2 cellular contexts compared by ENCODE assay signal in the genomic region with DNA sequence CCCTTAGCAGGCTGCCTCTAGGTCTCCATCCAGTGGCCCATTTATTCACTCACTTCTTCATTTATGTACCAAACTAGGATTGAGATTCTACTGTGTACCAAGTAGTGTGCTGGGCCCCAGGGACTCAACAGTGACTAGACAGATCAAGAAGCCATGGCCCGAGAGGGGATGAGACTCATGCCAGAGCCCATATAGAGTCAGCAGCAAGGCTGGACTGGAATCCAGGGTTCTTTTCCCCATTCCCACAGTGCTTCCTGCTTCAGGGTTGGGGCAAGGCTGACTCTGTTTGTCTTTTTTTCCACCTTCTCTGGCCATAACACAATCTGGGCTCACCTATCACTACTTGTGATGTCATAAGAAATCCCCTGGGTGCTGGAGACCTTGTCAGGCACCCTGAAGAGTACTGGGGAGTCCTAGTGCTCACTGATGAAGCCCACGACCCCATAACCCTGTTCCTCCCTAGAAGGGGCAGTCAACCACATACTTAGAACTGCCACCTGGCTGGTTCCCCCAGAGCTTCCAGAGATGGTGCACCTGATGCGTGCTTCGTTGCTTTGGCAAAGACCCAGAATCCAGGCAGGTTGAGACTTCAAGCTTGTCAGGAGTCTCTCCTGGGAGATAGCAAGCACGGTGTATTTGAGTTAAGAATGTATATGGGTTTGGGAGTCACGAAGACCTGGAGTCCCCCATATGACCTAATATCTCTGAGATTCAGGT.
TF ChIP-seq lines count a peak whose summit lies in the region.

No MANE protein-coding gene starts in this region.

TF ChIP-seq in SK-N-SH, 30 proteins besides CTCF, POLR2A, EP300 and RAD21 (continued from another document):
- TF ChIP-seq, protein P1, sequence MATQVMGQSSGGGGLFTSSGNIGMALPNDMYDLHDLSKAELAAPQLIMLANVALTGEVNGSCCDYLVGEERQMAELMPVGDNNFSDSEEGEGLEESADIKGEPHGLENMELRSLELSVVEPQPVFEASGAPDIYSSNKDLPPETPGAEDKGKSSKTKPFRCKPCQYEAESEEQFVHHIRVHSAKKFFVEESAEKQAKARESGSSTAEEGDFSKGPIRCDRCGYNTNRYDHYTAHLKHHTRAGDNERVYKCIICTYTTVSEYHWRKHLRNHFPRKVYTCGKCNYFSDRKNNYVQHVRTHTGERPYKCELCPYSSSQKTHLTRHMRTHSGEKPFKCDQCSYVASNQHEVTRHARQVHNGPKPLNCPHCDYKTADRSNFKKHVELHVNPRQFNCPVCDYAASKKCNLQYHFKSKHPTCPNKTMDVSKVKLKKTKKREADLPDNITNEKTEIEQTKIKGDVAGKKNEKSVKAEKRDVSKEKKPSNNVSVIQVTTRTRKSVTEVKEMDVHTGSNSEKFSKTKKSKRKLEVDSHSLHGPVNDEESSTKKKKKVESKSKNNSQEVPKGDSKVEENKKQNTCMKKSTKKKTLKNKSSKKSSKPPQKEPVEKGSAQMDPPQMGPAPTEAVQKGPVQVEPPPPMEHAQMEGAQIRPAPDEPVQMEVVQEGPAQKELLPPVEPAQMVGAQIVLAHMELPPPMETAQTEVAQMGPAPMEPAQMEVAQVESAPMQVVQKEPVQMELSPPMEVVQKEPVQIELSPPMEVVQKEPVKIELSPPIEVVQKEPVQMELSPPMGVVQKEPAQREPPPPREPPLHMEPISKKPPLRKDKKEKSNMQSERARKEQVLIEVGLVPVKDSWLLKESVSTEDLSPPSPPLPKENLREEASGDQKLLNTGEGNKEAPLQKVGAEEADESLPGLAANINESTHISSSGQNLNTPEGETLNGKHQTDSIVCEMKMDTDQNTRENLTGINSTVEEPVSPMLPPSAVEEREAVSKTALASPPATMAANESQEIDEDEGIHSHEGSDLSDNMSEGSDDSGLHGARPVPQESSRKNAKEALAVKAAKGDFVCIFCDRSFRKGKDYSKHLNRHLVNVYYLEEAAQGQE (IDR thresholded peaks at IDR 0.05; ENCODE audit: low read depth, low read length) = no peak
- TF ChIP-seq, protein P2, sequence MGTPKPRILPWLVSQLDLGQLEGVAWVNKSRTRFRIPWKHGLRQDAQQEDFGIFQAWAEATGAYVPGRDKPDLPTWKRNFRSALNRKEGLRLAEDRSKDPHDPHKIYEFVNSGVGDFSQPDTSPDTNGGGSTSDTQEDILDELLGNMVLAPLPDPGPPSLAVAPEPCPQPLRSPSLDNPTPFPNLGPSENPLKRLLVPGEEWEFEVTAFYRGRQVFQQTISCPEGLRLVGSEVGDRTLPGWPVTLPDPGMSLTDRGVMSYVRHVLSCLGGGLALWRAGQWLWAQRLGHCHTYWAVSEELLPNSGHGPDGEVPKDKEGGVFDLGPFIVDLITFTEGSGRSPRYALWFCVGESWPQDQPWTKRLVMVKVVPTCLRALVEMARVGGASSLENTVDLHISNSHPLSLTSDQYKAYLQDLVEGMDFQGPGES (IDR thresholded peaks at IDR 0.05; ENCODE audit: low read depth, low read length) = no peak
- TF ChIP-seq RCOR1 (IDR thresholded peaks at IDR 0.05; ENCODE audit: low read length) (no peak), TCF12 (IDR thresholded peaks at IDR 0.05) (no peak), SIN3A (IDR thresholded peaks at IDR 0.05; ENCODE audit: borderline replicate concordance, low read depth, low read length) (no peak)
TF ChIP-seq in SK-N-SH: peak in this region for 0.

TF ChIP-seq in SK-N-SH treated with all-trans-retinoic acid at 6 μM for 48 hours, 23 proteins besides CTCF, POLR2A, EP300 and RAD21 (continued from another document):
- TF ChIP-seq, protein P3, sequence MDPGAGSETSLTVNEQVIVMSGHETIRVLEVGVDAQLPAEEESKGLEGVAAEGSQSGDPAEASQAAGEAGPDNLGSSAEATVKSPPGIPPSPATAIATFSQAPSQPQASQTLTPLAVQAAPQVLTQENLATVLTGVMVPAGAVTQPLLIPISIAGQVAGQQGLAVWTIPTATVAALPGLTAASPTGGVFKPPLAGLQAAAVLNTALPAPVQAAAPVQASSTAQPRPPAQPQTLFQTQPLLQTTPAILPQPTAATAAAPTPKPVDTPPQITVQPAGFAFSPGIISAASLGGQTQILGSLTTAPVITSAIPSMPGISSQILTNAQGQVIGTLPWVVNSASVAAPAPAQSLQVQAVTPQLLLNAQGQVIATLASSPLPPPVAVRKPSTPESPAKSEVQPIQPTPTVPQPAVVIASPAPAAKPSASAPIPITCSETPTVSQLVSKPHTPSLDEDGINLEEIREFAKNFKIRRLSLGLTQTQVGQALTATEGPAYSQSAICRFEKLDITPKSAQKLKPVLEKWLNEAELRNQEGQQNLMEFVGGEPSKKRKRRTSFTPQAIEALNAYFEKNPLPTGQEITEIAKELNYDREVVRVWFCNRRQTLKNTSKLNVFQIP (CRISPR knock-in tag; IDR thresholded peaks at IDR 0.05; ENCODE audit: borderline replicate concordance, low read depth) = no peak
- TF ChIP-seq ESRRG (CRISPR knock-in tag; IDR thresholded peaks at IDR 0.05) = no peak
